In genomic region chrX:68440940-68441339, GRCh38 we compare ENCODE assay signal across 9 cellular contexts. TPM values are rescaled to one million over a fixed set of nuclear protein-coding genes. Genes with fewer than 3 reads are reported as not detected.
DNase-seq lines count a peak whose midpoint lies in the region; ATAC-seq and TF ChIP-seq lines count a peak whose summit lies in the region.
"Had no signal": no experiment of that assay in that cellular context is flagged by ENCODE, and none has a peak within 500 bp of the region (broad histone marks: within the 10 kb centered on the region; RNA-seq: fewer than 3 reads in every experiment).

No MANE protein-coding gene starts in this region.

- no peak for TF ChIP-seq RAD21 in IMR-90 (IDR thresholded peaks at IDR 0.05; ENCODE audit: low read length)

- POLR2A ChIA-PET in A673 (lab: Charles Lee; ENCODE audit: low non-redundant PET) (no interaction called here), IMR-90 (lab: Charles Lee; ENCODE audit: unreplicated experiment) (interaction anchor here (1.2 kb wide), 1 partner anchor 9 kb away, joined by 3 read pairs; no protein-coding TSS in a partner anchor)

- ATAC-seq in IMR-90 (ENCODE audit: low read depth) (peak; percentile 24; the same call in 1 of the 2 replicates), body of pancreas (peak; percentile 35), left lobe of liver (peak; percentile 65), GM21529 (IDR thresholded peaks at IDR 0.05; ENCODE audit: unreplicated experiment) (no peak)

- no peak overlapping the region for H3K4me3 ChIP-seq in A673 (ENCODE audit: low read depth, low read length, poor library complexity, severe bottlenecking)
- H3K4me3 ChIP-seq in IMR-90 (ENCODE audit: insufficient read depth, low read depth, low read length): no peak overlapping the region
- H3K4me3 ChIP-seq in body of pancreas: no peak overlapping the region
- H3K4me3 ChIP-seq: breast epithelium had no signal

- no peak overlapping the region for H4K91ac ChIP-seq in IMR-90 (ENCODE audit: insufficient read depth, low read depth, low read length)

- no peak overlapping the region for H2BK120ac ChIP-seq in IMR-90 (ENCODE audit: low read depth, low read length)

- CTCF ChIA-PET in A673 (lab: Charles Lee): no interaction called here
- CTCF ChIA-PET in IMR-90 (lab: Yijun Ruan, JAX): interaction anchor here (1.2 kb wide), 1 partner anchor 244 kb away, joined by 3 read pairs; no protein-coding TSS in a partner anchor

- no peaks in the 10 kb centered on the region for H4K20me1 ChIP-seq in IMR-90 (ENCODE audit: insufficient read depth, low read length)

- BruUV-seq in A673 (replicated peaks; lab: Mats Ljungman, UMichigan): no TSS peak
- no TSS peak for BruUV-seq in IMR-90 (replicated peaks; lab: Mats Ljungman, UMichigan)

- H3K56ac ChIP-seq in IMR-90 (ENCODE audit: extremely low read depth, insufficient read depth, low read length): no peak overlapping the region

- H4K8ac ChIP-seq in IMR-90 (ENCODE audit: low read depth in 2 of 2, low read length in 2 of 2): no peak overlapping the region

- H3K36me3 ChIP-seq in A673 (ENCODE audit: insufficient read depth, low read length, poor library complexity, severe bottlenecking) (no peaks in the 10 kb centered on the region), IMR-90 (ENCODE audit: control insufficient read depth, insufficient read depth, low read length) (no peaks in the 10 kb centered on the region), body of pancreas (replicated peaks in 1 of 2; ENCODE audit: insufficient read depth in 1 of 2, low read depth in 2 of 2) (no peaks in the 10 kb centered on the region)
- H3K36me3 ChIP-seq: breast epithelium had no signal

- H3K9ac ChIP-seq in IMR-90 (ENCODE audit: low read depth, low read length): no peak overlapping the region

- no peak overlapping the region for H3K14ac ChIP-seq in IMR-90 (replicated peaks; ENCODE audit: low read depth, low read length)

- in situ Hi-C loops in IMR-90 (cut with MboI; ENCODE audit: low sequenced_read_pairs): no loop called here

- no peak overlapping the region for H2BK20ac ChIP-seq in IMR-90 (ENCODE audit: low read depth, low read length)

- H3K4ac ChIP-seq in IMR-90 (ENCODE audit: low read depth, low read length): no peak overlapping the region

- H3K4me2 ChIP-seq in IMR-90 (ENCODE audit: low read depth, low read length): no peak overlapping the region

- H2AK5ac ChIP-seq in IMR-90 (ENCODE audit: low read depth, low read length): no peak overlapping the region

- no peak overlapping the region for H3K18ac ChIP-seq in IMR-90 (ENCODE audit: low read depth, low read length)

- TF ChIP-seq CTCF in A673 (conservative IDR thresholded peaks at IDR 0.05; ENCODE audit: low read depth, low read length): no peak
- no peak for TF ChIP-seq CTCF in IMR-90 (conservative IDR thresholded peaks at IDR 0.05; ENCODE audit: low read depth, low read length)
- TF ChIP-seq CTCF in body of pancreas (IDR thresholded peaks at IDR 0.05): no peak

- H3K9me3 ChIP-seq in A673 (ENCODE audit: low read depth, low read length, poor library complexity, severe bottlenecking) (no peaks in the 10 kb centered on the region), IMR-90 (ENCODE audit: control insufficient read depth, insufficient read depth, low read length) (no peaks in the 10 kb centered on the region), body of pancreas (no peaks in the 10 kb centered on the region)
- H3K9me3 ChIP-seq: breast epithelium had no signal

- DNase-seq in A673 (ENCODE audit: low spot score): peak; percentile 73
- DNase-seq in IMR-90: peak; percentile 68
- DNase-seq in body of pancreas: peak; percentile 68 to 87 (median 75)
- DNase-seq in left lobe of liver (ENCODE audit: low spot score): peak; percentile 71
- DNase-seq in SK-N-DZ (ENCODE audit: low spot score): no peak
- no peak for DNase-seq in retina
- DNase-seq in NCI-H1436 treated with DMSO at 0.1 percent for 48 hours (lab: John Stamatoyannopoulos, UW): no peak

- H3K79me1 ChIP-seq in IMR-90 (ENCODE audit: low read depth in 1 of 2, low read length in 2 of 2): no peaks in the 10 kb centered on the region

- H2BK15ac ChIP-seq in IMR-90 (ENCODE audit: low read depth, low read length): no peak overlapping the region

- H4K5ac ChIP-seq in IMR-90 (ENCODE audit: low read depth, low read length): no peak overlapping the region

- H3K27ac ChIP-seq in A673 (ENCODE audit: low read depth, low read length, poor library complexity, severe bottlenecking) (no peak overlapping the region), IMR-90 (ENCODE audit: insufficient read depth, low read length) (no peak overlapping the region), body of pancreas (no peak overlapping the region)
- H3K27ac ChIP-seq: breast epithelium had no signal

- TF ChIP-seq POLR2A in IMR-90 (IDR thresholded peaks at IDR 0.05; ENCODE audit: low read depth, low read length) (no peak), body of pancreas (IDR thresholded peaks at IDR 0.05) (no peak)

- no peak overlapping the region for H3K23ac ChIP-seq in IMR-90 (ENCODE audit: low read depth, low read length)

- intact Hi-C loops in A673 (cut with micrococcal nuclease; ENCODE audit: unreplicated experiment): no loop called here
- intact Hi-C loops in IMR-90 (cut with micrococcal nuclease): no loop called here
- intact Hi-C loops in body of pancreas (cut with DNase I): no loop called here

- H2BK5ac ChIP-seq in IMR-90 (ENCODE audit: low read depth, low read length, poor library complexity, severe bottlenecking): no peak overlapping the region

- dilution Hi-C loops in IMR-90 (cut with HindIII; ENCODE audit: low sequenced_read_pairs, unreplicated experiment): no loop called here

- no peak overlapping the region for H2AFZ ChIP-seq in IMR-90 (replicated peaks; ENCODE audit: low read length, poor library complexity)

- WGBS in IMR-90 (ENCODE audit: extremely low coverage in 2 of 2, insufficient read length in 1 of 2), 2 experiments: no CpG with 5 or more reads among the region's 1 CpG
- 5 to 21% methylated on average over 1 of the region's 1 CpG for WGBS in body of pancreas, 2 donors

- peaks cover 4% of the 10 kb centered on the region for H3K4me1 ChIP-seq in A673 (ENCODE audit: insufficient read depth, low read length, poor library complexity, severe bottlenecking)
- H3K4me1 ChIP-seq in IMR-90 (ENCODE audit: control insufficient read depth, insufficient read depth, low read length): no peaks in the 10 kb centered on the region
- peaks cover 9% of the 10 kb centered on the region for H3K4me1 ChIP-seq in body of pancreas
- H3K4me1 ChIP-seq: breast epithelium had no signal

- no peak overlapping the region for H2AK9ac ChIP-seq in IMR-90 (replicated peaks; ENCODE audit: low read depth, low read length, poor library complexity)

- no peaks in the 10 kb centered on the region for H3K9me1 ChIP-seq in IMR-90 (ENCODE audit: insufficient read depth, low read length)

- H3K27me3 ChIP-seq in A673 (replicated peaks; ENCODE audit: insufficient read depth, low read depth, low read length, poor library complexity): no peaks in the 10 kb centered on the region
- peaks cover 2% of the 10 kb centered on the region; the same call in 1 of the 2 replicates for H3K27me3 ChIP-seq in IMR-90 (ENCODE audit: control insufficient read depth, insufficient read depth, low read length)
- H3K27me3 ChIP-seq in body of pancreas: no peaks in the 10 kb centered on the region

TF ChIP-seq in IMR-90, 13 proteins besides CTCF, POLR2A, EP300 and RAD21:
- TF ChIP-seq, protein P1, sequence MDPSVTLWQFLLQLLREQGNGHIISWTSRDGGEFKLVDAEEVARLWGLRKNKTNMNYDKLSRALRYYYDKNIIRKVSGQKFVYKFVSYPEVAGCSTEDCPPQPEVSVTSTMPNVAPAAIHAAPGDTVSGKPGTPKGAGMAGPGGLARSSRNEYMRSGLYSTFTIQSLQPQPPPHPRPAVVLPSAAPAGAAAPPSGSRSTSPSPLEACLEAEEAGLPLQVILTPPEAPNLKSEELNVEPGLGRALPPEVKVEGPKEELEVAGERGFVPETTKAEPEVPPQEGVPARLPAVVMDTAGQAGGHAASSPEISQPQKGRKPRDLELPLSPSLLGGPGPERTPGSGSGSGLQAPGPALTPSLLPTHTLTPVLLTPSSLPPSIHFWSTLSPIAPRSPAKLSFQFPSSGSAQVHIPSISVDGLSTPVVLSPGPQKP (IDR thresholded peaks at IDR 0.05; ENCODE audit: borderline replicate concordance, low read depth, low read length): no peak
- TF ChIP-seq CHD1 (IDR thresholded peaks at IDR 0.05; ENCODE audit: low read depth, low read length): no peak
- TF ChIP-seq SMC3 (IDR thresholded peaks at IDR 0.05; ENCODE audit: low read depth, low read length): no peak
- no peak for TF ChIP-seq BHLHE40 (IDR thresholded peaks at IDR 0.05; ENCODE audit: low read depth, low read length)
- TF ChIP-seq MAZ (IDR thresholded peaks at IDR 0.05; ENCODE audit: borderline replicate concordance, low read depth, low read length): no peak
- TF ChIP-seq FOS (IDR thresholded peaks at IDR 0.05; ENCODE audit: low read depth, low read length): no peak
- TF ChIP-seq RCOR1 (IDR thresholded peaks at IDR 0.05; ENCODE audit: insufficient replicate concordance, low read length): no peak
- no peak for TF ChIP-seq MAFK (IDR thresholded peaks at IDR 0.05; ENCODE audit: low read depth, low read length)
TF ChIP-seq in IMR-90: peak in this region for 0.

RNA-seq across cellular contexts. Expression of gene OPHN1, which starts 7.6 kb away (rescaled TPM):
- total RNA-seq in A673 (2021) (3.3 and 3.5 TPM in 2 replicates), IMR-90 (2012; rRNA removed) (12.5 and 13.1 TPM in 2 replicates), body of pancreas (1 to 10 TPM; 2.3 to 4.3 TPM), left lobe of liver (1.6 TPM)
- polyA plus RNA-seq in IMR-90 (2012; rRNA removed): 4.0 and 4.5 TPM in 2 replicates
- polyA plus RNA-seq in IMR-90 (2012; cell fraction: cytosol; rRNA removed): 0.83 and 1.4 TPM in 2 replicates
- polyA plus RNA-seq in IMR-90 (2012; cell fraction: nucleus; rRNA removed; ENCODE audit: low replicate concordance): 4.3 and 8.4 TPM in 2 replicates
- 0.77 and 0.81 TPM in 2 replicates for polyA plus RNA-seq in SK-N-DZ (2014; cell fraction: cytosol; rRNA removed)
- 0.91 and 1.1 TPM in 2 replicates for polyA plus RNA-seq in SK-N-DZ (2014; cell fraction: nucleus; rRNA removed)

RNA-seq across cellular contexts. Expression of gene YIPF6, which starts 57.9 kb away (rescaled TPM):
- total RNA-seq in A673 (2021) (36.8 and 38.7 TPM in 2 replicates), IMR-90 (2012; rRNA removed) (22.4 and 30.8 TPM in 2 replicates), body of pancreas (10 to 100 TPM; 12.9 to 14.0 TPM), left lobe of liver (34.0 TPM)
- polyA plus RNA-seq in IMR-90 (2012; rRNA removed): 9.7 TPM in 2 replicates
- polyA plus RNA-seq in IMR-90 (2012; cell fraction: cytosol; rRNA removed): 2.0 and 6.3 TPM in 2 replicates
- polyA plus RNA-seq in IMR-90 (2012; cell fraction: nucleus; rRNA removed; ENCODE audit: low replicate concordance): 1.3 and 7.5 TPM in 2 replicates
- 20.7 and 24.4 TPM in 2 replicates for polyA plus RNA-seq in SK-N-DZ (2014; cell fraction: cytosol; rRNA removed)
- polyA plus RNA-seq in SK-N-DZ (2014; cell fraction: nucleus; rRNA removed): 14.1 and 17.1 TPM in 2 replicates

Comparison
In these comparisons a context has a peak if more than half of its experiments do, and no peak if none do; other contexts are left out.
1. DNase-seq: peak in A673 (single experiment), IMR-90 (single experiment), body of pancreas (4 of 4) and left lobe of liver (single experiment); none in SK-N-DZ (single experiment), retina (single experiment) and NCI-H1436 treated with DMSO at 0.1 percent for 48 hours (single experiment).